22 cellular contexts compared by ENCODE assay signal in genomic region chr1:214380418-214380817, GRCh38.
DNase-seq lines count a peak whose midpoint lies in the region; ATAC-seq and TF ChIP-seq lines count a peak whose summit lies in the region.
"Had no signal": no experiment of that assay in that cellular context is flagged by ENCODE, and none has a peak within 500 bp of the region (broad histone marks: within the 10 kb centered on the region; RNA-seq: fewer than 3 reads in every experiment).

No MANE protein-coding gene starts in this region.

- no peak overlapping the region for H3K4me3 ChIP-seq in sigmoid colon
- no peak overlapping the region for H3K4me3 ChIP-seq in naive thymus-derived CD4-positive, alpha-beta T cell (ENCODE audit: low read length)
- H3K4me3 ChIP-seq: psoas muscle, upper lobe of right lung had no signal

- CTCF ChIA-PET in RWPE1 (lab: Yijun Ruan, JAX) = no interaction called here
- CTCF ChIA-PET in naive thymus-derived CD4-positive, alpha-beta T cell (lab: Charles Lee) = no interaction called here

- no peak for ATAC-seq in T-helper 17 cell
- no peak for ATAC-seq in naive thymus-derived CD4-positive, alpha-beta T cell
- ATAC-seq: left cardiac atrium, upper lobe of right lung had no signal

- DNase-seq in HFFc6 (no peak), RWPE1 (ENCODE audit: low spot score) (peak; percentile 14), islet precursor cell (peak; percentile 94), sigmoid colon (no peak), KG1 (lab: John Stamatoyannopoulos, UW) (no peak), T-helper 17 cell (no peak)
- DNase-seq in naive thymus-derived CD4-positive, alpha-beta T cell = no peak
- DNase-seq: activated CD4-positive, alpha-beta T cell treated with anti-CD3 and anti-CD28 coated beads, Interleukin-2, amount 50 U/mL, for 48 hours; CD8-positive, alpha-beta memory T cell; dermis blood vessel endothelial cell; left cardiac atrium; midbrain; NCI-H1694; NCI-H2171 treated with DMSO at 0.1 percent for 48 hours; NCI-H748 treated with DMSO at 0.1 percent for 48 hours; OCI-M1; psoas muscle; small intestine; stimulated activated CD4-positive, alpha-beta T cell treated with anti-CD3 and anti-CD28 coated beads, Interleukin-4, amount 100 ng/mL, for 1 hour; upper lobe of right lung had no signal

- H3K9me3 Mint-ChIP-seq in HFFc6 = no peaks in the 10 kb centered on the region
- no peaks in the 10 kb centered on the region for H3K9me3 Mint-ChIP-seq in naive thymus-derived CD4-positive, alpha-beta T cell
- H3K9me3 Mint-ChIP-seq: CD8-positive, alpha-beta memory T cell; nephron had no signal

- WGBS in sigmoid colon, 2 donors = 86 to 92% methylated on average over 3 of the region's 3 CpGs

- H3K27ac ChIP-seq in RWPE1 = no peak overlapping the region
- H3K27ac ChIP-seq in sigmoid colon = peak overlapping the region; percentile 48 to 69 (median 60)
- no peak overlapping the region for H3K27ac ChIP-seq in naive thymus-derived CD4-positive, alpha-beta T cell (ENCODE audit: low read depth, low read length)
- H3K27ac ChIP-seq: psoas muscle, upper lobe of right lung, WERI-Rb-1 had no signal

- peaks cover 8 to 46% (median 13%) of the 10 kb centered on the region in 4 donors for H3K36me3 ChIP-seq in sigmoid colon
- no peaks in the 10 kb centered on the region for H3K36me3 ChIP-seq in naive thymus-derived CD4-positive, alpha-beta T cell (ENCODE audit: control insufficient read depth in 2 of 3, insufficient read depth in 3 of 3, low read length in 3 of 3)
- H3K36me3 ChIP-seq: WERI-Rb-1 had no signal

- H3K4me3 Mint-ChIP-seq in HFFc6 = no peak overlapping the region
- no peak overlapping the region for H3K4me3 Mint-ChIP-seq in T-helper 17 cell
- H3K4me3 Mint-ChIP-seq in naive thymus-derived CD4-positive, alpha-beta T cell = no peak overlapping the region
- H3K4me3 Mint-ChIP-seq: CD8-positive, alpha-beta memory T cell; nephron had no signal

- H3K27me3 Mint-ChIP-seq in HFFc6 (ENCODE audit: insufficient read depth) (peaks cover 9% of the 10 kb centered on the region), T-helper 17 cell (peaks cover 18% of the 10 kb centered on the region)
- peaks cover 0 to 4% (median 0%) of the 10 kb centered on the region in 5 donors for H3K27me3 Mint-ChIP-seq in naive thymus-derived CD4-positive, alpha-beta T cell

- TF ChIP-seq CTCF in HFFc6 (IDR thresholded peaks at IDR 0.05) = no peak
- no peak for TF ChIP-seq CTCF in RWPE1 (conservative IDR thresholded peaks at IDR 0.05; ENCODE audit: low read depth)
- TF ChIP-seq CTCF in sigmoid colon (IDR thresholded peaks at IDR 0.05) = no peak

- no peaks in the 10 kb centered on the region for H3K27me3 ChIP-seq in sigmoid colon
- no peaks in the 10 kb centered on the region for H3K27me3 ChIP-seq in naive thymus-derived CD4-positive, alpha-beta T cell (ENCODE audit: control insufficient read depth in 2 of 2, insufficient read depth in 2 of 2, low read length in 2 of 2)
- H3K27me3 ChIP-seq: upper lobe of right lung had no signal

- H3K4me1 Mint-ChIP-seq in HFFc6 (ENCODE audit: low read depth) (peaks cover 62% of the 10 kb centered on the region), T-helper 17 cell (peaks cover 3% of the 10 kb centered on the region)
- peaks cover 0 to 3% (median 0%) of the 10 kb centered on the region in 7 donors for H3K4me1 Mint-ChIP-seq in naive thymus-derived CD4-positive, alpha-beta T cell
- H3K4me1 Mint-ChIP-seq: CD8-positive, alpha-beta memory T cell had no signal

- intact Hi-C loops in sigmoid colon (cut with DNase I) = loop anchor here (5.0 kb wide), 1 partner anchor 38 kb away; no protein-coding TSS in a partner anchor
- intact Hi-C loops in naive thymus-derived CD4-positive, alpha-beta T cell (cut with micrococcal nuclease) = no loop called here

- H3K36me3 Mint-ChIP-seq in HFFc6 (ENCODE audit: low read depth) (peaks cover 79% of the 10 kb centered on the region), T-helper 17 cell (ENCODE audit: low read depth) (no peaks in the 10 kb centered on the region)
- H3K36me3 Mint-ChIP-seq in naive thymus-derived CD4-positive, alpha-beta T cell = peaks cover 0 to 6% (median 0%) of the 10 kb centered on the region in 5 donors
- H3K36me3 Mint-ChIP-seq: CD8-positive, alpha-beta memory T cell had no signal

- H3K27ac Mint-ChIP-seq in HFFc6 = peak overlapping the region; percentile 68
- no peak overlapping the region for H3K27ac Mint-ChIP-seq in T-helper 17 cell
- no peak overlapping the region for H3K27ac Mint-ChIP-seq in naive thymus-derived CD4-positive, alpha-beta T cell
- H3K27ac Mint-ChIP-seq: CD8-positive, alpha-beta memory T cell; nephron had no signal

- peaks cover 0 to 24% (median 6%) of the 10 kb centered on the region in 4 donors for H3K4me1 ChIP-seq in sigmoid colon
- no peaks in the 10 kb centered on the region for H3K4me1 ChIP-seq in naive thymus-derived CD4-positive, alpha-beta T cell (ENCODE audit: control insufficient read depth in 2 of 2, insufficient read depth in 2 of 2, low read length in 2 of 2)
- H3K4me1 ChIP-seq: psoas muscle, upper lobe of right lung had no signal

- POLR2A ChIA-PET in RWPE1 (lab: Yijun Ruan, JAX; ENCODE audit: low non-redundant PET) = no interaction called here
- POLR2A ChIA-PET in naive thymus-derived CD4-positive, alpha-beta T cell (lab: Charles Lee) = interaction anchor here (0.7 kb wide), 1 partner anchor 19 kb away, joined by 3 read pairs; no protein-coding TSS in a partner anchor

- H3K9me3 ChIP-seq in sigmoid colon = no peaks in the 10 kb centered on the region
- H3K9me3 ChIP-seq in T-helper 17 cell (ENCODE audit: control insufficient read depth, low read length, poor library complexity, severe bottlenecking) = no peaks in the 10 kb centered on the region
- H3K9me3 ChIP-seq in naive thymus-derived CD4-positive, alpha-beta T cell (ENCODE audit: control insufficient read depth in 2 of 3, low read length in 3 of 3) = no peaks in the 10 kb centered on the region
- H3K9me3 ChIP-seq: psoas muscle, upper lobe of right lung had no signal

- TF ChIP-seq EP300 in sigmoid colon (IDR thresholded peaks at IDR 0.05) = peak in 1 of 4 donors; percentile 6

- no peak for TF ChIP-seq POLR2A in sigmoid colon (IDR thresholded peaks at IDR 0.05)

Comparison
In these comparisons a context has a peak if more than half of its experiments do, and no peak if none do; other contexts are left out.
1. DNase-seq: peak in RWPE1 (single experiment) and islet precursor cell (single experiment); none in HFFc6 (single experiment), sigmoid colon (single experiment), KG1 (single experiment), T-helper 17 cell (0 of 3) and naive thymus-derived CD4-positive, alpha-beta T cell (0 of 9).
2. H3K27ac ChIP-seq: peak in sigmoid colon (4 of 4); none in RWPE1 (single experiment) and naive thymus-derived CD4-positive, alpha-beta T cell (single experiment).